Comparison of ENCODE assay signal across 22 cellular contexts in genomic region chr11:91100432-91100831, GRCh38.
A peak's percentile ranks its signal among the peaks of the same experiment; 100 is the strongest.
DNase-seq lines count a peak whose midpoint lies in the region; FAIRE-seq and TF ChIP-seq lines count a peak whose summit lies in the region.
"Had no signal": no experiment of that assay in that cellular context is flagged by ENCODE, and none has a peak within 500 bp of the region (broad histone marks: within the 10 kb centered on the region; RNA-seq: fewer than 3 reads in every experiment).

No MANE protein-coding gene starts in this region.

- H3K9ac ChIP-seq in Karpas-422 (ENCODE audit: low read length), result no peak overlapping the region
- H3K9ac ChIP-seq: KMS-11 had no signal

- H3K4me2 ChIP-seq in Karpas-422 (ENCODE audit: low read depth, low read length, poor library complexity, severe bottlenecking), result no peak overlapping the region
- H3K4me2 ChIP-seq: A549, KMS-11 had no signal

- H3K79me2 ChIP-seq in Karpas-422 (ENCODE audit: low read length), result no peaks in the 10 kb centered on the region

- H3K9me2 ChIP-seq in Karpas-422 (replicated peaks; ENCODE audit: insufficient read depth, low read length), result no peaks in the 10 kb centered on the region

- TF ChIP-seq CTCF in AG04449 (IDR thresholded peaks at IDR 0.05; ENCODE audit: insufficient read depth, low read length, missing control alignments), result no peak
- TF ChIP-seq CTCF in bronchial epithelial cell (IDR thresholded peaks at IDR 0.05; ENCODE audit: insufficient read depth, low read length, severe bottlenecking), result no peak

- CTCF ChIA-PET in AG04449 (lab: Yijun Ruan, JAX), result no interaction called here

- H3K4me3 ChIP-seq in AG04449 (ENCODE audit: low read depth, low read length) (no peak overlapping the region), bronchial epithelial cell (ENCODE audit: low read depth, low read length) (no peak overlapping the region), Karpas-422 (ENCODE audit: low read length) (no peak overlapping the region)
- H3K4me3 ChIP-seq: A549, MG63, SJSA1 had no signal

- no peaks in the 10 kb centered on the region for H3K27me3 ChIP-seq in bronchial epithelial cell (ENCODE audit: control insufficient read depth, insufficient read depth, low read length)
- H3K27me3 ChIP-seq in Karpas-422 (ENCODE audit: low read length), result no peaks in the 10 kb centered on the region
- H3K27me3 ChIP-seq: MG63, SJSA1 had no signal

- H3K4me1 ChIP-seq in Karpas-422 (ENCODE audit: low read length), result peaks cover 14% of the 10 kb centered on the region
- H3K4me1 ChIP-seq: SJSA1 had no signal

- no peak for FAIRE-seq in bronchial epithelial cell (lab: Jason Lieb, UNC)
- FAIRE-seq: A549, G401.6, GM12891, GM19239 had no signal

- H3K9me3 ChIP-seq in Karpas-422 (ENCODE audit: low read length), result no peaks in the 10 kb centered on the region
- H3K9me3 ChIP-seq: MG63, SJSA1 had no signal

- DNase-seq in AG04449 (ENCODE audit: low read depth, low spot score), result peak; percentile 24
- peak; percentile 17 for DNase-seq in NCI-H226
- peak; percentile 15 for DNase-seq in bronchial epithelial cell (ENCODE audit: low read depth)
- peak; percentile 38 for DNase-seq in kidney tubule cell (ENCODE audit: low spot score)
- no peak for DNase-seq in cerebellar cortex (ENCODE audit: low spot score)
- no peak for DNase-seq in NCI-H1694 treated with DMSO at 0.1 percent for 48 hours (lab: John Stamatoyannopoulos, UW)
- DNase-seq in Karpas-422, result no peak
- DNase-seq: AML-193, DMS53, H9, MG63, NCI-H1092 treated with DMSO at 0.1 percent for 48 hours, NCI-H1694, NCI-H446 treated with DMSO at 0.1 percent for 48 hours had no signal

- H2AFZ ChIP-seq in Karpas-422 (ENCODE audit: low read length), result no peak overlapping the region

- no peaks in the 10 kb centered on the region for H3K36me3 ChIP-seq in bronchial epithelial cell (ENCODE audit: control insufficient read depth, insufficient read depth, low read length)
- no peaks in the 10 kb centered on the region for H3K36me3 ChIP-seq in Karpas-422 (ENCODE audit: insufficient read depth, low read length)
- H3K36me3 ChIP-seq: MG63, SJSA1 had no signal

- no peaks in the 10 kb centered on the region for H4K20me1 ChIP-seq in Karpas-422 (ENCODE audit: insufficient read depth, low read depth, low read length)

- no peak overlapping the region for H3K27ac ChIP-seq in Karpas-422 (ENCODE audit: low read length)
- H3K27ac ChIP-seq: HL-60, KMS-11, RWPE1, SJSA1 had no signal

- POLR2A ChIA-PET in AG04449 (lab: Yijun Ruan, JAX), result no interaction called here

Comparison
In these comparisons a context has a peak if more than half of its experiments do, and no peak if none do; other contexts are left out.
1. DNase-seq: peak in AG04449 (single experiment), NCI-H226 (single experiment), bronchial epithelial cell (single experiment) and kidney tubule cell (single experiment); none in cerebellar cortex (single experiment), NCI-H1694 treated with DMSO at 0.1 percent for 48 hours (single experiment) and Karpas-422 (single experiment).